ENCODE assay signal across 22 cellular contexts in the genomic region with DNA sequence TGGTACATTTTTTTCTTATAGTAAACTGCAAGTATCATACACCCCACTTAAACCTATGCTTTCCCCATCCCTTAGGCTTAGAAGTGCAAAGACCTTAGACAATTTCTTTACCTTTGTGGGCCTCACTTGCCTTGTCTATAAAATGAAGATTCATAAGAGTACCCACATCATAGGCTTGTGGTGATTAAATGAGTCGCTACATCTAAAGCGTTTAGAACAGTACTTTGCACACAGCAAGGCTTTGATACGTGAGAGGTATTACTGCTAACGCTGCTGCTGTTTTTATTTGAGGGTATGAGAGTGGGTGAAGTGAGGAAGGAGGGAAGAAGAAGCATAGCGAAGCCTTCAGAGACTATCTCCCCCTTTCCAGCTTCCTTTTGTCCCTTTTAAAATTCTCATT.
DNase-seq lines count a peak whose midpoint lies in the region; ATAC-seq and TF ChIP-seq lines count a peak whose summit lies in the region.
"Had no signal": no experiment of that assay in that cellular context is flagged by ENCODE, and none has a peak within 500 bp of the region (broad histone marks: within the 10 kb centered on the region; RNA-seq: fewer than 3 reads in every experiment).

No MANE protein-coding gene starts in this region.

- H2AFZ ChIP-seq in osteoblast (ENCODE audit: low read length), result no peak overlapping the region

- H3K36me3 ChIP-seq in osteoblast (ENCODE audit: insufficient read depth, low read length), result no peaks in the 10 kb centered on the region
- H3K36me3 ChIP-seq: BLaER1 treated with 17β-estradiol and CSF1 and Interleukin-3, amounts not matched to agents 10 nM and 100 nM; SJCRH30 had no signal

- no peaks in the 10 kb centered on the region for H3K36me3 Mint-ChIP-seq in activated naive CD4-positive, alpha-beta T cell treated with anti-CD3 and anti-CD28 coated beads, Interleukin-2, amount 50 U/mL, for 72 hours
- H3K36me3 Mint-ChIP-seq in activated naive CD8-positive, alpha-beta T cell treated with anti-CD3 and anti-CD28 coated beads, Interleukin-2, amount 50 U/mL, for 24 hours (ENCODE audit: low read depth), result no peaks in the 10 kb centered on the region

- no peaks in the 10 kb centered on the region for H3K9me3 Mint-ChIP-seq in activated naive CD4-positive, alpha-beta T cell treated with anti-CD3 and anti-CD28 coated beads, Interleukin-2, amount 50 U/mL, for 72 hours
- no peaks in the 10 kb centered on the region for H3K9me3 Mint-ChIP-seq in activated naive CD8-positive, alpha-beta T cell treated with anti-CD3 and anti-CD28 coated beads, Interleukin-2, amount 50 U/mL, for 24 hours
- no peaks in the 10 kb centered on the region for H3K9me3 Mint-ChIP-seq in stimulated activated naive CD8-positive, alpha-beta T cell treated with anti-CD3 and anti-CD28 coated beads, Interleukin-15, amount 100 ng/mL, for 72 hours
- H3K9me3 Mint-ChIP-seq: IgD-negative memory B cell had no signal

- no peak overlapping the region for H3K4me3 ChIP-seq in osteoblast (ENCODE audit: insufficient read depth, low read length)
- H3K4me3 ChIP-seq: BLaER1 treated with 17β-estradiol and CSF1 and Interleukin-3, amounts not matched to agents 10 nM and 100 nM; SJCRH30 had no signal

- ATAC-seq in activated CD4-positive, CD25-positive, alpha-beta regulatory T cell treated with anti-CD3 and anti-CD28 coated beads, Interleukin-2, amount 50 U/mL, for 24 hours, result peak; percentile 60 to 64
- ATAC-seq in activated naive CD4-positive, alpha-beta T cell treated with anti-CD3 and anti-CD28 coated beads, Interleukin-2, amount 50 U/mL, for 72 hours, result peak; percentile 85 to 88
- ATAC-seq in activated naive CD8-positive, alpha-beta T cell treated with anti-CD3 and anti-CD28 coated beads, Interleukin-2, amount 50 U/mL, for 24 hours, result peak; percentile 77
- peak; percentile 90 for ATAC-seq in stimulated activated naive CD8-positive, alpha-beta T cell treated with anti-CD3 and anti-CD28 coated beads, Interleukin-15, amount 100 ng/mL, for 72 hours

- peaks cover 27% of the 10 kb centered on the region for H3K4me1 Mint-ChIP-seq in activated naive CD8-positive, alpha-beta T cell treated with anti-CD3 and anti-CD28 coated beads, Interleukin-2, amount 50 U/mL, for 24 hours
- H3K4me1 Mint-ChIP-seq in stimulated activated naive CD8-positive, alpha-beta T cell treated with anti-CD3 and anti-CD28 coated beads, Interleukin-15, amount 100 ng/mL, for 72 hours, result peaks cover 17% of the 10 kb centered on the region

- H3K27me3 ChIP-seq in osteoblast (ENCODE audit: insufficient read depth, low read length), result no peaks in the 10 kb centered on the region
- H3K27me3 ChIP-seq: BLaER1 treated with 17β-estradiol and CSF1 and Interleukin-3, amounts not matched to agents 10 nM and 100 nM; SJCRH30 had no signal

- no peak for TF ChIP-seq CTCF in osteoblast (IDR thresholded peaks at IDR 0.05; ENCODE audit: extremely low read depth, low read depth, low read length)

- no peak overlapping the region for H3K4me3 Mint-ChIP-seq in activated naive CD8-positive, alpha-beta T cell treated with anti-CD3 and anti-CD28 coated beads, Interleukin-2, amount 50 U/mL, for 24 hours
- peak overlapping the region in 1 of 2 donors; percentile 8 for H3K4me3 Mint-ChIP-seq in stimulated activated naive CD8-positive, alpha-beta T cell treated with anti-CD3 and anti-CD28 coated beads, Interleukin-15, amount 100 ng/mL, for 72 hours
- H3K4me3 Mint-ChIP-seq: IgD-negative memory B cell had no signal

- no peaks in the 10 kb centered on the region for H3K79me2 ChIP-seq in osteoblast (ENCODE audit: insufficient read depth, low read length)

- H3K9me3 ChIP-seq in osteoblast (ENCODE audit: low read depth, low read length), result no peaks in the 10 kb centered on the region
- H3K9me3 ChIP-seq: SJCRH30 had no signal

- no peak overlapping the region for H3K27ac Mint-ChIP-seq in activated naive CD4-positive, alpha-beta T cell treated with anti-CD3 and anti-CD28 coated beads, Interleukin-2, amount 50 U/mL, for 72 hours
- no peak overlapping the region for H3K27ac Mint-ChIP-seq in activated naive CD8-positive, alpha-beta T cell treated with anti-CD3 and anti-CD28 coated beads, Interleukin-2, amount 50 U/mL, for 24 hours
- no peak overlapping the region for H3K27ac Mint-ChIP-seq in stimulated activated naive CD8-positive, alpha-beta T cell treated with anti-CD3 and anti-CD28 coated beads, Interleukin-15, amount 100 ng/mL, for 72 hours
- H3K27ac Mint-ChIP-seq: IgD-negative memory B cell had no signal

- H3K4me1 ChIP-seq in osteoblast (ENCODE audit: insufficient read depth, low read length), result no peaks in the 10 kb centered on the region
- H3K4me1 ChIP-seq: SJCRH30 had no signal

- no peak overlapping the region for H3K4me2 ChIP-seq in osteoblast (ENCODE audit: insufficient read depth, low read length)
- H3K4me2 ChIP-seq: BLaER1 treated with 17β-estradiol and CSF1 and Interleukin-3, amounts not matched to agents 10 nM and 100 nM had no signal

- DNase-seq in activated CD4-positive, CD25-positive, alpha-beta regulatory T cell treated with anti-CD3 and anti-CD28 coated beads, Interleukin-2, amount 50 U/mL, for 72 hours, result no peak
- DNase-seq in activated naive CD4-positive, alpha-beta T cell treated with anti-CD3 and anti-CD28 coated beads, Interleukin-2, amount 50 U/mL, for 72 hours (ENCODE audit: low spot score in 2 of 2), result no peak
- DNase-seq in activated naive CD4-positive, alpha-beta T cell treated with anti-CD3 and anti-CD28 coated beads, Interleukin-2, amount 50 U/mL, for 16 hours, result no peak
- no peak for DNase-seq in activated naive CD8-positive, alpha-beta T cell treated with anti-CD3 and anti-CD28 coated beads, Interleukin-2, amount 50 U/mL, for 24 hours
- DNase-seq in stimulated activated naive CD8-positive, alpha-beta T cell treated with anti-CD3 and anti-CD28 coated beads, Interleukin-15, amount 100 ng/mL, for 72 hours, result no peak
- no peak for DNase-seq in osteoblast (ENCODE audit: insufficient read length, low spot score, missing footprints)
- no peak for DNase-seq in DMS114 treated with DMSO at 0.1 percent for 48 hours (lab: John Stamatoyannopoulos, UW; ENCODE audit: unreplicated experiment)
- DNase-seq: DMS53, EL, GF-D8, Karpas-422, NCI-H1417, NCI-H1694 treated with DMSO at 0.1 percent for 48 hours, NCI-H2081 treated with DMSO at 0.1 percent for 48 hours, NCI-H446 treated with DMSO at 0.1 percent for 48 hours, NCI-H526 treated with DMSO at 0.1 percent for 48 hours, OCI-M1, SJCRH30 had no signal

- no peaks in the 10 kb centered on the region for H4K20me1 ChIP-seq in osteoblast (ENCODE audit: insufficient read depth, low read length)
- H4K20me1 ChIP-seq: BLaER1 treated with 17β-estradiol and CSF1 and Interleukin-3, amounts not matched to agents 10 nM and 100 nM had no signal

- H3K27me3 Mint-ChIP-seq in activated naive CD8-positive, alpha-beta T cell treated with anti-CD3 and anti-CD28 coated beads, Interleukin-2, amount 50 U/mL, for 24 hours, result no peaks in the 10 kb centered on the region
- no peaks in the 10 kb centered on the region for H3K27me3 Mint-ChIP-seq in stimulated activated naive CD8-positive, alpha-beta T cell treated with anti-CD3 and anti-CD28 coated beads, Interleukin-15, amount 100 ng/mL, for 72 hours

- H3K27ac ChIP-seq in osteoblast (ENCODE audit: low read depth, low read length), result no peak overlapping the region
- H3K27ac ChIP-seq: 22Rv1; BLaER1 treated with 17β-estradiol and CSF1 and Interleukin-3, amounts not matched to agents 10 nM and 100 nM; SJCRH30 had no signal
